Comparison of ENCODE assay signal across 6 cellular contexts in genomic region chr20:4725263-4725550, GRCh38. TPM values are rescaled to one million over a fixed set of nuclear protein-coding genes. Genes with fewer than 3 reads are reported as not detected.
"Had no signal": no experiment of that assay in that cellular context is flagged by ENCODE, and none has a peak within 500 bp of the region (broad histone marks: within the 10 kb centered on the region; RNA-seq: fewer than 3 reads in every experiment).

No MANE protein-coding gene starts in this region.

- H3K4me3 ChIP-seq: GM23338, K562 had no signal

- DNase-seq: H9, HCEC 1CT, IMR-90 had no signal

- ATAC-seq: GM23338, K562 had no signal

- H3K4me2 ChIP-seq: GM23338 had no signal

- H3K4me3 Mint-ChIP-seq: GM23338, H9 had no signal

- H3K27ac Mint-ChIP-seq: GM23338, H9 had no signal

- H3K9me3 Mint-ChIP-seq: GM23338, H9 had no signal

RNA-seq across cellular contexts. Expression of gene PRND, which starts 3.5 kb away (rescaled TPM):
- total RNA-seq: HT-29, IMR-90, K562 had no signal
- polyA plus RNA-seq: GM23338, IMR-90, K562 had no signal
